1 cellular context compared by ENCODE assay signal in genomic region chr2:144524190-144524957, GRCh38.
TF ChIP-seq lines count a peak whose summit lies in the region.

No MANE protein-coding gene starts in this region.

TF ChIP-seq in K562, 482 proteins besides CTCF, POLR2A, EP300 and RAD21 (continued from another document and continues in another):
- TF ChIP-seq, protein P1, sequence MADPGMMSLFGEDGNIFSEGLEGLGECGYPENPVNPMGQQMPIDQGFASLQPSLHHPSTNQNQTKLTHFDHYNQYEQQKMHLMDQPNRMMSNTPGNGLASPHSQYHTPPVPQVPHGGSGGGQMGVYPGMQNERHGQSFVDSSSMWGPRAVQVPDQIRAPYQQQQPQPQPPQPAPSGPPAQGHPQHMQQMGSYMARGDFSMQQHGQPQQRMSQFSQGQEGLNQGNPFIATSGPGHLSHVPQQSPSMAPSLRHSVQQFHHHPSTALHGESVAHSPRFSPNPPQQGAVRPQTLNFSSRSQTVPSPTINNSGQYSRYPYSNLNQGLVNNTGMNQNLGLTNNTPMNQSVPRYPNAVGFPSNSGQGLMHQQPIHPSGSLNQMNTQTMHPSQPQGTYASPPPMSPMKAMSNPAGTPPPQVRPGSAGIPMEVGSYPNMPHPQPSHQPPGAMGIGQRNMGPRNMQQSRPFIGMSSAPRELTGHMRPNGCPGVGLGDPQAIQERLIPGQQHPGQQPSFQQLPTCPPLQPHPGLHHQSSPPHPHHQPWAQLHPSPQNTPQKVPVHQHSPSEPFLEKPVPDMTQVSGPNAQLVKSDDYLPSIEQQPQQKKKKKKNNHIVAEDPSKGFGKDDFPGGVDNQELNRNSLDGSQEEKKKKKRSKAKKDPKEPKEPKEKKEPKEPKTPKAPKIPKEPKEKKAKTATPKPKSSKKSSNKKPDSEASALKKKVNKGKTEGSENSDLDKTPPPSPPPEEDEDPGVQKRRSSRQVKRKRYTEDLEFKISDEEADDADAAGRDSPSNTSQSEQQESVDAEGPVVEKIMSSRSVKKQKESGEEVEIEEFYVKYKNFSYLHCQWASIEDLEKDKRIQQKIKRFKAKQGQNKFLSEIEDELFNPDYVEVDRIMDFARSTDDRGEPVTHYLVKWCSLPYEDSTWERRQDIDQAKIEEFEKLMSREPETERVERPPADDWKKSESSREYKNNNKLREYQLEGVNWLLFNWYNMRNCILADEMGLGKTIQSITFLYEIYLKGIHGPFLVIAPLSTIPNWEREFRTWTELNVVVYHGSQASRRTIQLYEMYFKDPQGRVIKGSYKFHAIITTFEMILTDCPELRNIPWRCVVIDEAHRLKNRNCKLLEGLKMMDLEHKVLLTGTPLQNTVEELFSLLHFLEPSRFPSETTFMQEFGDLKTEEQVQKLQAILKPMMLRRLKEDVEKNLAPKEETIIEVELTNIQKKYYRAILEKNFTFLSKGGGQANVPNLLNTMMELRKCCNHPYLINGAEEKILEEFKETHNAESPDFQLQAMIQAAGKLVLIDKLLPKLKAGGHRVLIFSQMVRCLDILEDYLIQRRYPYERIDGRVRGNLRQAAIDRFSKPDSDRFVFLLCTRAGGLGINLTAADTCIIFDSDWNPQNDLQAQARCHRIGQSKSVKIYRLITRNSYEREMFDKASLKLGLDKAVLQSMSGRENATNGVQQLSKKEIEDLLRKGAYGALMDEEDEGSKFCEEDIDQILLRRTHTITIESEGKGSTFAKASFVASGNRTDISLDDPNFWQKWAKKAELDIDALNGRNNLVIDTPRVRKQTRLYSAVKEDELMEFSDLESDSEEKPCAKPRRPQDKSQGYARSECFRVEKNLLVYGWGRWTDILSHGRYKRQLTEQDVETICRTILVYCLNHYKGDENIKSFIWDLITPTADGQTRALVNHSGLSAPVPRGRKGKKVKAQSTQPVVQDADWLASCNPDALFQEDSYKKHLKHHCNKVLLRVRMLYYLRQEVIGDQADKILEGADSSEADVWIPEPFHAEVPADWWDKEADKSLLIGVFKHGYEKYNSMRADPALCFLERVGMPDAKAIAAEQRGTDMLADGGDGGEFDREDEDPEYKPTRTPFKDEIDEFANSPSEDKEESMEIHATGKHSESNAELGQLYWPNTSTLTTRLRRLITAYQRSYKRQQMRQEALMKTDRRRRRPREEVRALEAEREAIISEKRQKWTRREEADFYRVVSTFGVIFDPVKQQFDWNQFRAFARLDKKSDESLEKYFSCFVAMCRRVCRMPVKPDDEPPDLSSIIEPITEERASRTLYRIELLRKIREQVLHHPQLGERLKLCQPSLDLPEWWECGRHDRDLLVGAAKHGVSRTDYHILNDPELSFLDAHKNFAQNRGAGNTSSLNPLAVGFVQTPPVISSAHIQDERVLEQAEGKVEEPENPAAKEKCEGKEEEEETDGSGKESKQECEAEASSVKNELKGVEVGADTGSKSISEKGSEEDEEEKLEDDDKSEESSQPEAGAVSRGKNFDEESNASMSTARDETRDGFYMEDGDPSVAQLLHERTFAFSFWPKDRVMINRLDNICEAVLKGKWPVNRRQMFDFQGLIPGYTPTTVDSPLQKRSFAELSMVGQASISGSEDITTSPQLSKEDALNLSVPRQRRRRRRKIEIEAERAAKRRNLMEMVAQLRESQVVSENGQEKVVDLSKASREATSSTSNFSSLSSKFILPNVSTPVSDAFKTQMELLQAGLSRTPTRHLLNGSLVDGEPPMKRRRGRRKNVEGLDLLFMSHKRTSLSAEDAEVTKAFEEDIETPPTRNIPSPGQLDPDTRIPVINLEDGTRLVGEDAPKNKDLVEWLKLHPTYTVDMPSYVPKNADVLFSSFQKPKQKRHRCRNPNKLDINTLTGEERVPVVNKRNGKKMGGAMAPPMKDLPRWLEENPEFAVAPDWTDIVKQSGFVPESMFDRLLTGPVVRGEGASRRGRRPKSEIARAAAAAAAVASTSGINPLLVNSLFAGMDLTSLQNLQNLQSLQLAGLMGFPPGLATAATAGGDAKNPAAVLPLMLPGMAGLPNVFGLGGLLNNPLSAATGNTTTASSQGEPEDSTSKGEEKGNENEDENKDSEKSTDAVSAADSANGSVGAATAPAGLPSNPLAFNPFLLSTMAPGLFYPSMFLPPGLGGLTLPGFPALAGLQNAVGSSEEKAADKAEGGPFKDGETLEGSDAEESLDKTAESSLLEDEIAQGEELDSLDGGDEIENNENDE (IDR thresholded peaks at IDR 0.05; ENCODE audit: low read depth, low read length) = no peak
- TF ChIP-seq NR0B1 (IDR thresholded peaks at IDR 0.05; ENCODE audit: partially characterized antibody) (no peak), EGR1 (conservative IDR thresholded peaks at IDR 0.05) (no peak), POLR2H (tag; IDR thresholded peaks at IDR 0.05; ENCODE audit: low read depth) (peak; percentile 45; the same call in 1 of the 2 replicates), ELK1 (CRISPR knock-in tag; IDR thresholded peaks at IDR 0.05) (no peak), CBX3 (IDR thresholded peaks at IDR 0.05; ENCODE audit: borderline replicate concordance in 1 of 2, low read length in 2 of 2) (no peak), USF2 (CRISPR knock-in tag; IDR thresholded peaks at IDR 0.05) (peak; percentile 53), MBD2 (IDR thresholded peaks at IDR 0.05; ENCODE audit: borderline replicate concordance, low read depth) (no peak), ZNF134 (CRISPR knock-in tag; conservative IDR thresholded peaks at IDR 0.05) (no peak), ZZZ3 (IDR thresholded peaks at IDR 0.05) (no peak), RFX1 (IDR thresholded peaks at IDR 0.05) (no peak), ILF3 (IDR thresholded peaks at IDR 0.05; ENCODE audit: borderline replicate concordance) (no peak), ATF4 (CRISPR knock-in tag; IDR thresholded peaks at IDR 0.05) (no peak), ZNF224 (CRISPR knock-in tag; IDR thresholded peaks at IDR 0.05) (no peak), ZNF318 (IDR thresholded peaks at IDR 0.05; ENCODE audit: borderline replicate concordance in 1 of 2, low read depth in 1 of 2) (no peak), ZNF282 (CRISPR knock-in tag; IDR thresholded peaks at IDR 0.05) (no peak), PRPF4 (IDR thresholded peaks at IDR 0.05; ENCODE audit: insufficient read depth, low read depth, low read length, poor library complexity, severe bottlenecking) (no peak), MCM7 (IDR thresholded peaks at IDR 0.05) (no peak), MYC (IDR thresholded peaks at IDR 0.05; ENCODE audit: low read depth, low read length) (no peak), MYC (CRISPR knock-in tag; IDR thresholded peaks at IDR 0.05; ENCODE audit: borderline replicate concordance, low read depth) (no peak), ETV5 (CRISPR knock-in tag; IDR thresholded peaks at IDR 0.05; ENCODE audit: low read depth) (peak; percentile 60; the same call in 1 of the 2 replicates), EHMT2 (IDR thresholded peaks at IDR 0.05) (no peak), JUND (IDR thresholded peaks at IDR 0.05; ENCODE audit: borderline replicate concordance, low read depth, low read length) (0 out of 2 replicates have a peak, but pooled peaks have one; percentile 15), JUND (tag; IDR thresholded peaks at IDR 0.05; ENCODE audit: borderline replicate concordance, low read depth, low read length) (no peak), TARDBP (IDR thresholded peaks at IDR 0.05) (no peak), ZNF77 (CRISPR knock-in tag; IDR thresholded peaks at IDR 0.05) (no peak), ETV1 (tag; conservative IDR thresholded peaks at IDR 0.05; ENCODE audit: low read depth) (no peak)
- TF ChIP-seq, protein P2, sequence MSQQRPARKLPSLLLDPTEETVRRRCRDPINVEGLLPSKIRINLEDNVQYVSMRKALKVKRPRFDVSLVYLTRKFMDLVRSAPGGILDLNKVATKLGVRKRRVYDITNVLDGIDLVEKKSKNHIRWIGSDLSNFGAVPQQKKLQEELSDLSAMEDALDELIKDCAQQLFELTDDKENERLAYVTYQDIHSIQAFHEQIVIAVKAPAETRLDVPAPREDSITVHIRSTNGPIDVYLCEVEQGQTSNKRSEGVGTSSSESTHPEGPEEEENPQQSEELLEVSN (IDR thresholded peaks at IDR 0.05; ENCODE audit: borderline replicate concordance in 1 of 2, extremely low read depth in 1 of 2, insufficient read depth in 1 of 2, insufficient read length in 1 of 2, low read depth in 1 of 2, low read length in 1 of 2, poor library complexity in 1 of 2, severe bottlenecking in 1 of 2) = peak in 1 of 2 experiments; percentile 48
- TF ChIP-seq, protein P3, sequence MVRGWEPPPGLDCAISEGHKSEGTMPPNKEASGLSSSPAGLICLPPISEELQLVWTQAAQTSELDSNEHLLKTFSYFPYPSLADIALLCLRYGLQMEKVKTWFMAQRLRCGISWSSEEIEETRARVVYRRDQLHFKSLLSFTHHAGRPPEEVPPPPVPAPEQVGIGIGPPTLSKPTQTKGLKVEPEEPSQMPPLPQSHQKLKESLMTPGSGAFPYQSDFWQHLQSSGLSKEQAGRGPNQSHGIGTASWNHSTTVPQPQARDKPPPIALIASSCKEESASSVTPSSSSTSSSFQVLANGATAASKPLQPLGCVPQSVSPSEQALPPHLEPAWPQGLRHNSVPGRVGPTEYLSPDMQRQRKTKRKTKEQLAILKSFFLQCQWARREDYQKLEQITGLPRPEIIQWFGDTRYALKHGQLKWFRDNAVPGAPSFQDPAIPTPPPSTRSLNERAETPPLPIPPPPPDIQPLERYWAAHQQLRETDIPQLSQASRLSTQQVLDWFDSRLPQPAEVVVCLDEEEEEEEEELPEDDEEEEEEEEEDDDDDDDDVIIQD (CRISPR knock-in tag; IDR thresholded peaks at IDR 0.05) = no peak
